ENCODE assay signal across 10 cellular contexts in the genomic region with DNA sequence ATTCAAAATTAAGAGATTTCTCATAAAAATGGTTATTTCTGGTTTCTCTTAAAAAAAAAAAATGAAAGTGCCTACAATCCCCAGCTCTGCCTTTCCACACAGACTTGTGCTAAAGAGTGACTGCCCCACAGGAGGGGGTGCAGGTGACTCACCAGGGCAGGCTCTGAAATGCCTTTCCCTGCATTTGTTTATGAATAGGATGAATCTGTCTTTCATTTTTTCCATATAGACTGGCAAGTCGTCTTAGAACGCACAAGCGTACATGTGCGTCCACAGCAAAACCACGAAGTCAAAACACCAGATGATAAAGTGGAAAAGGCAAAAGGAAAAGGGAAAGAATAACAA.
A peak's percentile ranks its signal among the peaks of the same experiment; 100 is the strongest.
DNase-seq lines count a peak whose midpoint lies in the region; ATAC-seq lines count a peak whose summit lies in the region.
"Had no signal": no experiment of that assay in that cellular context is flagged by ENCODE, and none has a peak within 500 bp of the region (broad histone marks: within the 10 kb centered on the region; RNA-seq: fewer than 3 reads in every experiment).

No MANE protein-coding gene starts in this region.

- H3K9me3 Mint-ChIP-seq in activated naive CD8-positive, alpha-beta T cell treated with anti-CD3 and anti-CD28 coated beads, Interleukin-2, amount 10 ng/mL, durations not matched to agents 7 days and 5 days, result peaks cover 2% of the 10 kb centered on the region

- H3K27ac Mint-ChIP-seq in activated naive CD8-positive, alpha-beta T cell treated with anti-CD3 and anti-CD28 coated beads, Interleukin-2, amount 10 ng/mL, durations not matched to agents 7 days and 5 days, result peak overlapping the region; percentile 5

- peaks cover 12% of the 10 kb centered on the region for H3K27me3 Mint-ChIP-seq in activated naive CD8-positive, alpha-beta T cell treated with anti-CD3 and anti-CD28 coated beads, Interleukin-2, amount 10 ng/mL, durations not matched to agents 7 days and 5 days

- peaks cover 10% of the 10 kb centered on the region for H3K4me1 Mint-ChIP-seq in activated naive CD8-positive, alpha-beta T cell treated with anti-CD3 and anti-CD28 coated beads, Interleukin-2, amount 10 ng/mL, durations not matched to agents 7 days and 5 days

- DNase-seq in AG20443 (ENCODE audit: low spot score), result peak; percentile 73
- peak; percentile 83 for DNase-seq in HPDE6-E6E7 (ENCODE audit: extremely low spot score)
- DNase-seq in activated naive CD8-positive, alpha-beta T cell treated with anti-CD3 and anti-CD28 coated beads, Interleukin-2, amount 10 ng/mL, durations not matched to agents 7 days and 5 days, result no peak
- peak; percentile 47 for DNase-seq in iPS-NIHi7 (ENCODE audit: extremely low spot score)
- DNase-seq in stimulated activated naive CD4-positive, alpha-beta T cell (lab: John Stamatoyannopoulos, UW), result no peak
- DNase-seq in activated CD8-positive, alpha-beta memory T cell treated with anti-CD3 and anti-CD28 coated beads for 24 hours, result no peak
- no peak for DNase-seq in NCI-H1092 (lab: John Stamatoyannopoulos, UW)
- no peak for DNase-seq in germinal center (ENCODE audit: low spot score)
- DNase-seq: central memory CD4-positive, alpha-beta T cell; tibial artery had no signal

- no peak overlapping the region for H3K4me3 Mint-ChIP-seq in activated naive CD8-positive, alpha-beta T cell treated with anti-CD3 and anti-CD28 coated beads, Interleukin-2, amount 10 ng/mL, durations not matched to agents 7 days and 5 days

- no peaks in the 10 kb centered on the region for H3K36me3 Mint-ChIP-seq in activated naive CD8-positive, alpha-beta T cell treated with anti-CD3 and anti-CD28 coated beads, Interleukin-2, amount 10 ng/mL, durations not matched to agents 7 days and 5 days

- peak; percentile 47 for ATAC-seq in activated naive CD8-positive, alpha-beta T cell treated with anti-CD3 and anti-CD28 coated beads, Interleukin-2, amount 10 ng/mL, durations not matched to agents 7 days and 5 days (ENCODE audit: low read depth)

- POLR2A ChIA-PET in activated naive CD8-positive, alpha-beta T cell treated with anti-CD3 and anti-CD28 coated beads, Interleukin-2, amount 10 ng/mL, durations not matched to agents 7 days and 5 days (lab: Charles Lee), result no interaction called here

Comparison
In these comparisons a context has a peak if more than half of its experiments do, and no peak if none do; other contexts are left out.
1. DNase-seq: peak in AG20443 (single experiment), HPDE6-E6E7 (single experiment) and iPS-NIHi7 (single experiment); none in activated naive CD8-positive, alpha-beta T cell treated with anti-CD3 and anti-CD28 coated beads, Interleukin-2, amount 10 ng/mL, durations not matched to agents 7 days and 5 days (single experiment), stimulated activated naive CD4-positive, alpha-beta T cell (0 of 6), activated CD8-positive, alpha-beta memory T cell treated with anti-CD3 and anti-CD28 coated beads for 24 hours (single experiment), NCI-H1092 (single experiment) and germinal center (single experiment).